32 cellular contexts compared by ENCODE assay signal in the genomic region with DNA sequence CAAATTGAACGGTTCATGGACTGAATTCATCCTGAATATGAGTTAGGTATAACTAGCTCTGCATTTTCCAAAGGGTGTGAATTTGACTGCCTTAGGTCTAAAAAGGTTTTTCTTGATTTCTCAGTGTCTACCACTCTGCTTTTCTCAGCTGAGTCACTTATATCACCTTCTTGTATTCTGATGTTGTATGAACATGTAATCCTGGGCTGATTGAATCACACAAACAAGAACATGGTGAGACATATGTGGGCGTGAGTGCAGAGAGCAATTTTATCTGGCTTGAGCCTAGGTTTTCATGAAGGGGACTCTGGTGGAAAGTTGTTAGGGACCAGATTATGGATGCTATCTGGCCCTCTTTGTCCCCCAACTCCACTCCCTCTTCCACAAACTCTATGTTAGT.
"Had no signal": no experiment of that assay in that cellular context is flagged by ENCODE, and none has a peak within 500 bp of the region (broad histone marks: within the 10 kb centered on the region; RNA-seq: fewer than 3 reads in every experiment).

No MANE protein-coding gene starts in this region.

- ATAC-seq: activated CD8-positive, alpha-beta T cell treated with anti-CD3 and anti-CD28 coated beads for 36 hours; activated naive CD4-positive, alpha-beta T cell treated with anti-CD3 and anti-CD28 coated beads, Interleukin-2, amount 50 U/mL, for 72 hours; activated T-cell treated with anti-CD3 and anti-CD28 coated beads, Interleukin-2, amount 50 U/mL, for 72 hours; activated T-helper 17 cell treated with anti-CD3 and anti-CD28 coated beads, Interleukin-2, amount 50 U/mL, for 72 hours; K562; Panc1 had no signal

- H3K27me3 ChIP-seq: adrenal gland, SJSA1 had no signal

- H3K9ac ChIP-seq: SK-N-SH had no signal

- H3K27me3 Mint-ChIP-seq: activated CD8-positive, alpha-beta T cell treated with anti-CD3 and anti-CD28 coated beads for 36 hours; activated T-helper 17 cell treated with anti-CD3 and anti-CD28 coated beads, Interleukin-2, amount 50 U/mL, for 72 hours had no signal

- FAIRE-seq: K562, TTC549 had no signal

- H3K4me3 Mint-ChIP-seq: activated CD4-positive, alpha-beta T cell treated with anti-CD3 and anti-CD28 coated beads, Interleukin-2, amount 10 ng/mL, durations not matched to agents 24 days and 14 days; activated CD8-positive, alpha-beta T cell treated with anti-CD3 and anti-CD28 coated beads for 36 hours; activated naive CD4-positive, alpha-beta T cell treated with anti-CD3 and anti-CD28 coated beads for 36 hours; activated T-cell treated with anti-CD3 and anti-CD28 coated beads, Interleukin-2, amount 50 U/mL, for 72 hours; activated T-helper 17 cell treated with anti-CD3 and anti-CD28 coated beads, Interleukin-2, amount 50 U/mL, for 72 hours; brain; T-helper 1 cell treated with Interleukin-12 subunit alpha and Interleukin-12 subunit beta and Interleukin-4 antibody, amounts not matched to agents 30 μg/mL and 1 μg/mL, for 36 hours; T-helper 2 cell treated with Interferon-gamma antibody and Interleukin-4, amounts not matched to agents 5 μg/mL and 100 μg/mL, for 36 hours had no signal

- H3K27ac Mint-ChIP-seq: activated CD4-positive, alpha-beta T cell treated with anti-CD3 and anti-CD28 coated beads, Interleukin-2, amount 10 ng/mL, durations not matched to agents 24 days and 14 days; activated CD8-positive, alpha-beta T cell treated with anti-CD3 and anti-CD28 coated beads for 36 hours; activated naive CD4-positive, alpha-beta T cell treated with anti-CD3 and anti-CD28 coated beads for 36 hours; activated T-helper 17 cell treated with anti-CD3 and anti-CD28 coated beads, Interleukin-2, amount 50 U/mL, for 72 hours; brain; T-helper 1 cell treated with Interleukin-12 subunit alpha and Interleukin-12 subunit beta and Interleukin-4 antibody, amounts not matched to agents 30 μg/mL and 1 μg/mL, for 36 hours; T-helper 2 cell treated with Interferon-gamma antibody and Interleukin-4, amounts not matched to agents 5 μg/mL and 100 μg/mL, for 36 hours had no signal

- H3K36me3 Mint-ChIP-seq: activated naive CD4-positive, alpha-beta T cell treated with anti-CD3 and anti-CD28 coated beads, Interleukin-2, amount 50 U/mL, for 72 hours; brain had no signal

- H3K4me3 ChIP-seq: adrenal gland, cardiac muscle cell, K562, MG63, SJSA1 had no signal

- H3K9me3 ChIP-seq: adrenal gland, MG63, SJSA1, SK-N-SH had no signal

- H3K4me2 ChIP-seq: SK-N-SH had no signal

- H3K4me1 ChIP-seq: adrenal gland, SJSA1 had no signal

- H3K4me1 Mint-ChIP-seq: activated CD4-positive, alpha-beta T cell treated with anti-CD3 and anti-CD28 coated beads, Interleukin-2, amount 10 ng/mL, durations not matched to agents 24 days and 14 days; activated T-helper 17 cell treated with anti-CD3 and anti-CD28 coated beads, Interleukin-2, amount 50 U/mL, for 72 hours; brain had no signal

- H3K9me3 Mint-ChIP-seq: activated CD4-positive, alpha-beta T cell treated with anti-CD3 and anti-CD28 coated beads, Interleukin-2, amount 10 ng/mL, durations not matched to agents 24 days and 14 days; activated naive CD4-positive, alpha-beta T cell treated with anti-CD3 and anti-CD28 coated beads for 36 hours; activated naive CD4-positive, alpha-beta T cell treated with anti-CD3 and anti-CD28 coated beads, Interleukin-2, amount 50 U/mL, for 72 hours; T-helper 1 cell treated with Interleukin-12 subunit alpha and Interleukin-12 subunit beta and Interleukin-4 antibody, amounts not matched to agents 30 μg/mL and 1 μg/mL, for 36 hours; T-helper 2 cell treated with Interferon-gamma antibody and Interleukin-4, amounts not matched to agents 5 μg/mL and 100 μg/mL, for 36 hours had no signal

- H3K27ac ChIP-seq: adrenal gland, cardiac muscle cell, SJSA1 had no signal

- H3K36me3 ChIP-seq: adrenal gland, cardiac muscle cell, MG63, SJSA1 had no signal

- DNase-seq: activated CD4-positive, alpha-beta T cell treated with anti-CD3 and anti-CD28 coated beads, Interleukin-2, amount 10 ng/mL, durations not matched to agents 24 days and 14 days; activated CD4-positive, alpha-beta T cell treated with anti-CD3 and anti-CD28 coated beads, Interleukin-2, amount 50 U/mL, for 4 hours; activated CD8-positive, alpha-beta T cell treated with anti-CD3 and anti-CD28 coated beads for 36 hours; activated gamma-delta T cell treated with Interleukin-2 at 50 U/mL for 16 hours; activated naive CD4-positive, alpha-beta T cell treated with anti-CD3 and anti-CD28 coated beads for 36 hours; activated T-cell treated with anti-CD3 and anti-CD28 coated beads, Interleukin-2, amount 50 U/mL, for 1 hour; activated T-cell treated with anti-CD3 and anti-CD28 coated beads, Interleukin-2, amount 50 U/mL, for 72 hours; adrenal gland; anterior cingulate cortex; Karpas-422; MG63; NCI-H1048; NCI-H1105 treated with DMSO at 0.1 percent for 48 hours; NCI-H1436; NCI-H1694; NCI-H1930; NCI-H2081 treated with DMSO at 0.1 percent for 48 hours; NCI-H345; NCI-H524 treated with DMSO at 0.1 percent for 48 hours; RPMI8226; SHP77 treated with DMSO at 0.1 percent for 48 hours; SK-N-SH had no signal
